In the genomic region with DNA sequence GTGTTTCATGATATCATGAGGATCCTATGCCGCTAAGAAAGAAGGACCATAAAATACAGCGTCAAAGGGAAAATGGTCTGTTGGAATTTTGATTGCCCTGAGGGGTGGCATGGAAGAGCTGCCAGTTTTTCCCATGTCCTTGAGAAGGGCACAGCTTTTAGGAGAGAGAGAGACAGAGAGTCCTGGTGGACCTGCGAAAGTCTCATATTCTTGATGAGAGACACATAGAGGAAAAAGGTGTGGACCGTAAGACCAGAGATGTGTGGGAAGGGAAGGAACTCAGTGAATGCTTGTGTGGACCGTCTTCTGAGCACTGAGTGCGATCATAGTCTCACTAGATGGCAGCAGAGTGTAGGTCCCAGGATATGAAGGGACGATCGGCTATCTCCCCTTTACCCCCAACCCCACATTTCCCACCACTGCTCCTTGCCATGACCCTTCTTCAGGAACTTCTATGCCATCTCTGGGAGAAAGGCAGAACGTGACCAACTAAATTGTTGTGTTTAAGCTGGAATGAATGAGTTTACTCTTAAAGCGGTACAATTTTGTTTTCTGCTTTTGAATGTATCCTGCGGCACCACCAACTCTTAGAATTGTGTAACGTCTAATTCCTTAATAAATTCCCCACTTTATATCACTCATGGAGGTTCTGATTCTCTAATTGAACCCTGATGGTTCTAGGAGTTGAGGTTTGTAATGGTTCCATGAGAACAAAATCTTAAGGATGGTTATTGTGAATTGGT, we compare ENCODE assay signal across 8 cellular contexts.
A peak's percentile ranks its signal among the peaks of the same experiment; 100 is the strongest.
DNase-seq lines count a peak whose midpoint lies in the region; ATAC-seq and TF ChIP-seq lines count a peak whose summit lies in the region.

No MANE protein-coding gene starts in this region.

- H3K27me3 Mint-ChIP-seq in chondrocyte (ENCODE audit: low read depth), result peaks cover 52% of the 10 kb centered on the region

- no peaks in the 10 kb centered on the region for H3K9me3 Mint-ChIP-seq in chondrocyte (ENCODE audit: low read depth)

- H3K4me3 Mint-ChIP-seq in chondrocyte (ENCODE audit: unreplicated experiment), result no peak overlapping the region

- TF ChIP-seq CTCF in GM12873 (IDR thresholded peaks at IDR 0.05; ENCODE audit: insufficient read depth, low read depth, low read length, missing control alignments), result peak; percentile 80
- peak; percentile 83 for TF ChIP-seq CTCF in chondrocyte (IDR thresholded peaks at IDR 0.05)

- no peak overlapping the region for H3K27ac Mint-ChIP-seq in chondrocyte (ENCODE audit: unreplicated experiment)

- ATAC-seq in HG02870 (IDR thresholded peaks at IDR 0.05; ENCODE audit: unreplicated experiment), result peak; percentile 64

- no peaks in the 10 kb centered on the region for H3K36me3 Mint-ChIP-seq in chondrocyte (ENCODE audit: low read depth)

- H3K4me1 Mint-ChIP-seq in chondrocyte (ENCODE audit: low read depth), result peaks cover 5% of the 10 kb centered on the region

- DNase-seq in AML-193 (lab: John Stamatoyannopoulos, UW), result peak; percentile 36 to 47
- DNase-seq in NCI-H69 (lab: John Stamatoyannopoulos, UW), result peak; percentile 68
- DNase-seq in chondrocyte (ENCODE audit: low spot score), result no peak
- DNase-seq in lung microvascular endothelial cell (ENCODE audit: low read depth in 2 of 2), result peak; percentile 26 to 34
- no peak for DNase-seq in central memory CD4-positive, alpha-beta T cell
- DNase-seq in activated CD8-positive, alpha-beta memory T cell treated with anti-CD3 and anti-CD28 coated beads, Interleukin-2, amount 50 U/mL, for 4 hours, result no peak

Comparison
In these comparisons a context has a peak if more than half of its experiments do, and no peak if none do; other contexts are left out.
1. DNase-seq: peak in AML-193 (2 of 2), NCI-H69 (single experiment) and lung microvascular endothelial cell (2 of 2); none in chondrocyte (single experiment), central memory CD4-positive, alpha-beta T cell (single experiment) and activated CD8-positive, alpha-beta memory T cell treated with anti-CD3 and anti-CD28 coated beads, Interleukin-2, amount 50 U/mL, for 4 hours (single experiment).